In genomic region chr10:30553625-30554442, GRCh38 we compare ENCODE assay signal across 8 cellular contexts.
A peak's percentile ranks its signal among the peaks of the same experiment; 100 is the strongest.
DNase-seq lines count a peak whose midpoint lies in the region; ATAC-seq and TF ChIP-seq lines count a peak whose summit lies in the region.

No MANE protein-coding gene starts in this region.

- H3K4ac ChIP-seq in IMR-90 (ENCODE audit: low read depth, low read length) = no peak overlapping the region

- no peak overlapping the region for H2AK9ac ChIP-seq in IMR-90 (replicated peaks; ENCODE audit: low read depth, low read length, poor library complexity)

- peak; percentile 63 for ATAC-seq in IMR-90 (ENCODE audit: low read depth)
- ATAC-seq in left lobe of liver = peak; percentile 94
- no peak for ATAC-seq in thoracic aorta (ENCODE audit: insufficient number of reproducible peaks, low FRiP score, low read depth)
- no peak for ATAC-seq in activated T-cell treated with anti-CD3 and anti-CD28 coated beads, Interleukin-2, amount 50 U/mL, for 72 hours (replicated peaks in 1 of 2)
- no peak for ATAC-seq in GM19463 (IDR thresholded peaks at IDR 0.05; ENCODE audit: unreplicated experiment)

- no peak overlapping the region for H3K9ac ChIP-seq in IMR-90 (ENCODE audit: low read depth, low read length)

- no peaks in the 10 kb centered on the region for H3K9me3 ChIP-seq in IMR-90 (ENCODE audit: control insufficient read depth, insufficient read depth, low read length)
- H3K9me3 ChIP-seq in thoracic aorta = no peaks in the 10 kb centered on the region

- H3K4me1 Mint-ChIP-seq in activated T-cell treated with anti-CD3 and anti-CD28 coated beads, Interleukin-2, amount 50 U/mL, for 72 hours (ENCODE audit: low read depth) = no peaks in the 10 kb centered on the region

- no peak overlapping the region for H3K27ac Mint-ChIP-seq in activated T-cell treated with anti-CD3 and anti-CD28 coated beads, Interleukin-2, amount 50 U/mL, for 72 hours

- CTCF ChIA-PET in IMR-90 (lab: Yijun Ruan, JAX) = interaction anchor here (1.0 kb wide), 1 partner anchor 37 kb away, joined by 3 read pairs; no protein-coding TSS in a partner anchor

- intact Hi-C loops in IMR-90 (cut with micrococcal nuclease) = no loop called here

- peak overlapping the region in 1 of 2 experiments; percentile 18; a peak in 2 of 4 replicates for H4K8ac ChIP-seq in IMR-90 (ENCODE audit: low read depth in 2 of 2, low read length in 2 of 2)

- dilution Hi-C loops in IMR-90 (cut with HindIII; ENCODE audit: low sequenced_read_pairs, unreplicated experiment) = no loop called here

- peak overlapping the region; percentile 44; the same call in 1 of the 2 replicates for H3K14ac ChIP-seq in IMR-90 (replicated peaks; ENCODE audit: low read depth, low read length)

- H3K9me1 ChIP-seq in IMR-90 (ENCODE audit: insufficient read depth, low read length) = 0 out of 2 replicates have a peak, but pooled peaks cover 3% of the 10 kb centered on the region

- no peaks in the 10 kb centered on the region for H4K20me1 ChIP-seq in IMR-90 (ENCODE audit: insufficient read depth, low read length)

- no peaks in the 10 kb centered on the region for H3K4me1 ChIP-seq in IMR-90 (ENCODE audit: control insufficient read depth, insufficient read depth, low read length)
- H3K4me1 ChIP-seq in thoracic aorta (ENCODE audit: control insufficient read depth in 1 of 2, low read depth in 2 of 2) = peaks cover 0 to 17% of the 10 kb centered on the region in 2 donors

- no peak overlapping the region for H4K91ac ChIP-seq in IMR-90 (ENCODE audit: insufficient read depth, low read depth, low read length)

- peak overlapping the region; percentile 58 for H2AFZ ChIP-seq in IMR-90 (replicated peaks; ENCODE audit: low read length, poor library complexity)

- peak overlapping the region; percentile 60; the same call in 1 of the 2 replicates for H3K23ac ChIP-seq in IMR-90 (ENCODE audit: low read depth, low read length)

- H3K4me2 ChIP-seq in IMR-90 (ENCODE audit: low read depth, low read length) = peak overlapping the region; percentile 67; the same call in 1 of the 2 replicates

- H2BK5ac ChIP-seq in IMR-90 (ENCODE audit: low read depth, low read length, poor library complexity, severe bottlenecking) = no peak overlapping the region

- H3K27ac ChIP-seq in IMR-90 (ENCODE audit: insufficient read depth, low read length) = no peak overlapping the region
- peak overlapping the region in 1 of 2 donors; percentile 51 for H3K27ac ChIP-seq in thoracic aorta

- H3K18ac ChIP-seq in IMR-90 (ENCODE audit: low read depth, low read length) = no peak overlapping the region

- no peak overlapping the region for H3K4me3 Mint-ChIP-seq in activated T-cell treated with anti-CD3 and anti-CD28 coated beads, Interleukin-2, amount 50 U/mL, for 72 hours

- H3K36me3 Mint-ChIP-seq in activated T-cell treated with anti-CD3 and anti-CD28 coated beads, Interleukin-2, amount 50 U/mL, for 72 hours (ENCODE audit: insufficient read depth in 2 of 2) = no peaks in the 10 kb centered on the region

- in situ Hi-C loops in IMR-90 (cut with MboI; ENCODE audit: low sequenced_read_pairs) = no loop called here

- POLR2A ChIA-PET in IMR-90 (lab: Charles Lee; ENCODE audit: unreplicated experiment) = no interaction called here

- H4K5ac ChIP-seq in IMR-90 (ENCODE audit: low read depth, low read length) = no peak overlapping the region

- DNase-seq in IMR-90 = peak; percentile 11
- DNase-seq in choroid plexus epithelial cell (ENCODE audit: low read depth) = peak; percentile 79
- peak; percentile 83 for DNase-seq in left lobe of liver (ENCODE audit: low spot score)
- DNase-seq in thoracic aorta (ENCODE audit: low spot score) = no peak
- DNase-seq in activated T-cell treated with anti-CD3 and anti-CD28 coated beads, Interleukin-2, amount 50 U/mL, for 72 hours = no peak
- DNase-seq in HPDE6-E6E7 (ENCODE audit: extremely low spot score) = no peak
- no peak for DNase-seq in stimulated activated CD4-positive, alpha-beta T cell treated with anti-CD3 and anti-CD28 coated beads, Interleukin-1b, Interleukin-23, amount 100 ng/mL, for 48 hours

- no peak overlapping the region for H2BK120ac ChIP-seq in IMR-90 (ENCODE audit: low read depth, low read length)

- WGBS in IMR-90 (ENCODE audit: extremely low coverage in 2 of 2, insufficient read length in 1 of 2), 2 experiments = 0% methylated on average over 2 of the region's 12 CpGs; no CpG with 5 or more reads in 1 of the 2 experiments

- TF ChIP-seq CTCF in IMR-90 (conservative IDR thresholded peaks at IDR 0.05; ENCODE audit: low read depth, low read length) (no peak), choroid plexus epithelial cell (conservative IDR thresholded peaks at IDR 0.05; ENCODE audit: low read depth, low read length) (no peak), thoracic aorta (IDR thresholded peaks at IDR 0.05) (no peak)

- no peak overlapping the region for H2BK20ac ChIP-seq in IMR-90 (ENCODE audit: low read depth, low read length)

- BruUV-seq in IMR-90 (replicated peaks; lab: Mats Ljungman, UMichigan) = no TSS peak

- no peaks in the 10 kb centered on the region for H3K27me3 Mint-ChIP-seq in activated T-cell treated with anti-CD3 and anti-CD28 coated beads, Interleukin-2, amount 50 U/mL, for 72 hours (ENCODE audit: low read depth)

- no peak for TF ChIP-seq POLR2A in IMR-90 (IDR thresholded peaks at IDR 0.05; ENCODE audit: low read depth, low read length)

- no peak for TF ChIP-seq RAD21 in IMR-90 (IDR thresholded peaks at IDR 0.05; ENCODE audit: low read length)

- no peak overlapping the region for H2BK15ac ChIP-seq in IMR-90 (ENCODE audit: low read depth, low read length)

- no peaks in the 10 kb centered on the region for H3K79me1 ChIP-seq in IMR-90 (ENCODE audit: low read depth in 1 of 2, low read length in 2 of 2)

- no peak overlapping the region for H2AK5ac ChIP-seq in IMR-90 (ENCODE audit: low read depth, low read length)

- H3K56ac ChIP-seq in IMR-90 (ENCODE audit: extremely low read depth, insufficient read depth, low read length) = no peak overlapping the region

- H3K36me3 ChIP-seq in IMR-90 (ENCODE audit: control insufficient read depth, insufficient read depth, low read length) (no peaks in the 10 kb centered on the region), thoracic aorta (no peaks in the 10 kb centered on the region)

- H3K27me3 ChIP-seq in IMR-90 (ENCODE audit: control insufficient read depth, insufficient read depth, low read length) (no peaks in the 10 kb centered on the region), thoracic aorta (replicated peaks; ENCODE audit: insufficient read depth) (no peaks in the 10 kb centered on the region)

- no peaks in the 10 kb centered on the region for H3K9me3 Mint-ChIP-seq in activated T-cell treated with anti-CD3 and anti-CD28 coated beads, Interleukin-2, amount 50 U/mL, for 72 hours

- H3K4me3 ChIP-seq in IMR-90 (ENCODE audit: insufficient read depth, low read depth, low read length) = no peak overlapping the region
- peak overlapping the region; percentile 4 for H3K4me3 ChIP-seq in choroid plexus epithelial cell (ENCODE audit: low read depth, low read length)
- H3K4me3 ChIP-seq in thoracic aorta = peak overlapping the region; percentile 57

TF ChIP-seq in IMR-90, 13 proteins besides CTCF, POLR2A, EP300 and RAD21:
- TF ChIP-seq SMC3 (IDR thresholded peaks at IDR 0.05; ENCODE audit: low read depth, low read length) (no peak), USF2 (IDR thresholded peaks at IDR 0.05; ENCODE audit: low read depth, low read length) (peak; percentile 63; the same call in 1 of the 2 replicates), RCOR1 (IDR thresholded peaks at IDR 0.05; ENCODE audit: insufficient replicate concordance, low read length) (no peak)
TF ChIP-seq in IMR-90: peak in this region for 1.

Comparison
In these comparisons a context has a peak if more than half of its experiments do, and no peak if none do; other contexts are left out.
1. ATAC-seq: peak in IMR-90 (single experiment) and left lobe of liver (single experiment); none in thoracic aorta (single experiment), activated T-cell treated with anti-CD3 and anti-CD28 coated beads, Interleukin-2, amount 50 U/mL, for 72 hours (0 of 2) and GM19463 (single experiment).
2. DNase-seq: peak in IMR-90 (single experiment), choroid plexus epithelial cell (single experiment) and left lobe of liver (single experiment); none in thoracic aorta (single experiment), activated T-cell treated with anti-CD3 and anti-CD28 coated beads, Interleukin-2, amount 50 U/mL, for 72 hours (0 of 2), HPDE6-E6E7 (single experiment) and stimulated activated CD4-positive, alpha-beta T cell treated with anti-CD3 and anti-CD28 coated beads, Interleukin-1b, Interleukin-23, amount 100 ng/mL, for 48 hours (single experiment).